8 cellular contexts compared by ENCODE assay signal in genomic region chr4:185128272-185129119, GRCh38. TPM values are rescaled to one million over a fixed set of nuclear protein-coding genes. Genes with fewer than 3 reads are reported as not detected.
DNase-seq lines count a peak whose midpoint lies in the region; ATAC-seq, FAIRE-seq and TF ChIP-seq lines count a peak whose summit lies in the region.

No MANE protein-coding gene starts in this region.

- POLR2A ChIA-PET in K562 (lab: Yijun Ruan, JAX): no interaction called here

- CTCF ChIA-PET in K562 (lab: Yijun Ruan, JAX; ENCODE audit: low intra/inter-chr PET ratio): no interaction called here

- no peaks in the 10 kb centered on the region for H3K36me3 ChIP-seq in K562 (ENCODE audit: control insufficient read depth, insufficient read depth, low read length)
- no peaks in the 10 kb centered on the region for H3K36me3 ChIP-seq in iPS-20b (ENCODE audit: insufficient read depth, low read depth, low read length)

- H3K27me3 ChIP-seq in K562 (ENCODE audit: control insufficient read depth in 2 of 2, insufficient read depth in 2 of 2, low read length in 2 of 2) (no peaks in the 10 kb centered on the region), iPS-20b (ENCODE audit: insufficient read depth, low read length) (peaks cover 34% of the 10 kb centered on the region)

- TF ChIP-seq POLR2A in K562 (conservative IDR thresholded peaks at IDR 0.05): no peak

- no TSS peak for BruUV-seq in K562 (replicated peaks; lab: Mats Ljungman, UMichigan)

- H4K20me1 ChIP-seq in K562 (replicated peaks; ENCODE audit: control insufficient read depth, insufficient read depth, low read length): no peaks in the 10 kb centered on the region

- no peak overlapping the region for H2AFZ ChIP-seq in K562 (ENCODE audit: low read depth, low read length)

- no peaks in the 10 kb centered on the region for H3K79me2 ChIP-seq in K562 (ENCODE audit: control insufficient read depth, insufficient read depth, low read length)

- no peak overlapping the region for H3K4me2 ChIP-seq in K562 (ENCODE audit: insufficient read depth, low read length)

- H3K9ac ChIP-seq in K562 (ENCODE audit: insufficient read depth in 1 of 2, low read depth in 2 of 2, low read length in 2 of 2) (no peak overlapping the region), iPS-20b (ENCODE audit: low read depth, low read length) (peak overlapping the region; percentile 54; the same call in 1 of the 2 replicates)

- DNase-seq in AG10803 (ENCODE audit: low read depth) (no peak), NCI-H69 (lab: John Stamatoyannopoulos, UW) (peak; percentile 37), K562 (ENCODE audit: extremely low read depth in 1 of 4, low spot score in 3 of 4) (no peak), epidermal melanocyte (ENCODE audit: insufficient read length, low spot score) (no peak), NCI-H2107 (lab: John Stamatoyannopoulos, UW) (no peak)

- TF ChIP-seq CTCF in AG10803 (conservative IDR thresholded peaks at IDR 0.05; ENCODE audit: low read length): no peak
- TF ChIP-seq CTCF in K562 (IDR thresholded peaks at IDR 0.05 in 2 of 3, conservative IDR thresholded peaks at IDR 0.05 in 1 of 3; ENCODE audit: insufficient read depth in 2 of 3, low read depth in 1 of 3, low read length in 3 of 3): no peak

- H3K4me3 ChIP-seq in AG10803 (ENCODE audit: low read length) (peak overlapping the region; percentile 53), K562 (no peak overlapping the region), iPS-20b (ENCODE audit: low read length) (peak overlapping the region; percentile 74), skin epidermis (peak overlapping the region; percentile 30 to 54 (median 39))

- 91% methylated on average over 29 of the region's 74 CpGs for WGBS in K562 (ENCODE audit: insufficient coverage, low coverage, missing lambda C conversion rate)

- H3K9me1 ChIP-seq in K562 (ENCODE audit: control insufficient read depth, insufficient read depth, low read length): no peaks in the 10 kb centered on the region

- FAIRE-seq in K562 (lab: Jason Lieb, UNC): no peak

- TF ChIP-seq EP300 in K562 (IDR thresholded peaks at IDR 0.05; ENCODE audit: low read length): no peak

- H3K27ac ChIP-seq in K562 (ENCODE audit: extremely low read depth, low read depth, low read length): no peak overlapping the region
- H3K27ac ChIP-seq in iPS-20b (ENCODE audit: low read length): no peak overlapping the region
- peak overlapping the region in 1 of 21 experiments; percentile 37 for H3K27ac ChIP-seq in skin epidermis

- H3K4me1 ChIP-seq in K562 (replicated peaks in 1 of 2; ENCODE audit: control insufficient read depth in 2 of 2, insufficient read depth in 2 of 2, low read length in 2 of 2): no peaks in the 10 kb centered on the region
- no peaks in the 10 kb centered on the region for H3K4me1 ChIP-seq in iPS-20b (ENCODE audit: insufficient read depth, low read length)

- in situ Hi-C loops in K562 (cut with MboI): no loop called here

- no peaks in the 10 kb centered on the region; the same call in 1 of the 2 replicates for H3K9me3 ChIP-seq in K562 (replicated peaks; ENCODE audit: control insufficient read depth, insufficient read depth, low read depth, low read length)
- no peaks in the 10 kb centered on the region for H3K9me3 ChIP-seq in iPS-20b (ENCODE audit: insufficient read depth, low read depth, low read length)

- intact Hi-C loops in K562 (cut with micrococcal nuclease): no loop called here

- TF ChIP-seq RAD21 in K562 (CRISPR knock-in tag; conservative IDR thresholded peaks at IDR 0.05 in 1 of 2, IDR thresholded peaks at IDR 0.05 in 1 of 2): no peak

- peak; percentile 55 for ATAC-seq in GM19043 (IDR thresholded peaks at IDR 0.05; ENCODE audit: low read depth, unreplicated experiment)
- no peak for ATAC-seq in K562

TF ChIP-seq in K562, 482 proteins besides CTCF, POLR2A, EP300 and RAD21:
- TF ChIP-seq ZBTB33 (CRISPR knock-in tag; IDR thresholded peaks at IDR 0.05) (peak; percentile 80), NR1H2 (CRISPR knock-in tag; IDR thresholded peaks at IDR 0.05) (no peak)

RNA-seq across cellular contexts. Expression of gene SLC25A4, which starts 14.6 kb away (rescaled TPM):
- 11.5 and 23.4 TPM in 2 replicates for total RNA-seq in K562 (2011; cell fraction: chromatin; rRNA removed; ENCODE audit: low replicate concordance)
- 18.2 and 20.8 TPM in 2 replicates for total RNA-seq in K562 (2011; cell fraction: nucleolus; rRNA removed)
- 18.3 and 19.0 TPM in 2 replicates for total RNA-seq in K562 (2011; cell fraction: nucleoplasm; rRNA removed)
- total RNA-seq in K562 (2014; rRNA removed): 18.2 and 24.5 TPM in 2 replicates
- total RNA-seq in K562 (2014; rRNA removed; fragmentation: Illumina TruSeq; extraction: Trizol): 17.7 and 19.5 TPM in 2 replicates
- total RNA-seq in K562 (2015; rRNA removed; fragmentation: Illumina TruSeq; extraction: Trizol): 16.9 and 19.6 TPM in 2 replicates
- total RNA-seq in K562 (2021): 28.4 and 30.3 TPM in 2 replicates
- 28.6 and 29.8 TPM in 2 replicates for polyA plus RNA-seq in K562 (2011; rRNA removed)
- polyA plus RNA-seq in K562 (2011; cell fraction: cytosol; rRNA removed): 23.4 and 25.3 TPM in 2 replicates
- polyA plus RNA-seq in K562 (2011; cell fraction: nucleus; rRNA removed): 33.8 and 41.2 TPM in 2 replicates
- 29.1 and 29.6 TPM in 2 replicates for polyA plus RNA-seq in K562 (2012)
- 17.5 and 19.7 TPM in 2 replicates for polyA plus RNA-seq in K562 (2014; fragmentation: Illumina TruSeq; extraction: Trizol)
- 10 to 100 TPM in 1 of 2 experiments, 1 to 10 TPM in 1; 8.3 to 13.6 TPM for polyA plus RNA-seq in K562 (2014; fragmentation: Nextera tagmentation; extraction: Ambion mirVana)
- polyA plus RNA-seq in K562 (2014; rRNA removed): 25.5 and 27.4 TPM in 2 replicates
- polyA minus RNA-seq in K562 (2011; rRNA and poly(A)+ RNA removed): 12.5 and 13.2 TPM in 2 replicates
- polyA minus RNA-seq in K562 (2011; cell fraction: cytosol; rRNA and poly(A)+ RNA removed): 12.5 and 14.7 TPM in 2 replicates
- 10.0 and 15.6 TPM in 2 replicates for polyA minus RNA-seq in K562 (2011; cell fraction: nucleus; rRNA and poly(A)+ RNA removed)
